Comparison of ENCODE assay signal across 27 cellular contexts in genomic region chrX:125673758-125674157, GRCh38.
"Had no signal": no experiment of that assay in that cellular context is flagged by ENCODE, and none has a peak within 500 bp of the region (broad histone marks: within the 10 kb centered on the region; RNA-seq: fewer than 3 reads in every experiment).

No MANE protein-coding gene starts in this region.

- H3K27ac ChIP-seq: colonic mucosa, epithelial cell of prostate, esophagus squamous epithelium, gastrocnemius medialis, heart right ventricle, left ventricle myocardium inferior, lower lobe of right lung had no signal

- H3K4me3 ChIP-seq: colonic mucosa, esophagus squamous epithelium, gastrocnemius medialis, heart right ventricle, left ventricle myocardium inferior, lower lobe of right lung, mucosa of descending colon had no signal

- H3K4me1 Mint-ChIP-seq: endodermal cell, mesothelial cell of epicardium, naive B cell had no signal

- H3K27me3 ChIP-seq: colonic mucosa, esophagus squamous epithelium, gastrocnemius medialis, heart right ventricle had no signal

- H3K36me3 ChIP-seq: colonic mucosa, esophagus squamous epithelium, gastrocnemius medialis, heart right ventricle, left ventricle myocardium inferior, lower lobe of right lung had no signal

- H3K27me3 Mint-ChIP-seq: dendritic cell treated with granulocyte-macrophage colony-stimulating factor and Interleukin-4, amounts not matched to agents 40 ng/mL and 50 ng/mL, for 4 days; effector memory CD8-positive, alpha-beta T cell; naive B cell had no signal

- ATAC-seq: effector memory CD8-positive, alpha-beta T cell; esophagus mucosa; gastrocnemius medialis; heart right ventricle; left cardiac atrium; lower lobe of right lung; mucosa of descending colon had no signal

- H3K9me3 ChIP-seq: colonic mucosa, esophagus squamous epithelium, gastrocnemius medialis, left ventricle myocardium inferior, lower lobe of right lung had no signal

- H3K36me3 Mint-ChIP-seq: naive B cell had no signal

- H3K4me3 Mint-ChIP-seq: dendritic cell treated with granulocyte-macrophage colony-stimulating factor and Interleukin-4, amounts not matched to agents 40 ng/mL and 50 ng/mL, for 4 days; effector memory CD8-positive, alpha-beta T cell; endodermal cell; mesothelial cell of epicardium; naive B cell had no signal

- FAIRE-seq: endometrium, islet of Langerhans, keratinocyte had no signal

- H3K27ac Mint-ChIP-seq: dendritic cell treated with granulocyte-macrophage colony-stimulating factor and Interleukin-4, amounts not matched to agents 40 ng/mL and 50 ng/mL, for 4 days; effector memory CD8-positive, alpha-beta T cell; endodermal cell; mesothelial cell of epicardium; naive B cell had no signal

- DNase-seq: colonic mucosa; cortex of kidney; effector CD8-positive, alpha-beta T cell; effector memory CD8-positive, alpha-beta T cell; endodermal cell; erythroblast; esophagus squamous epithelium; foreskin fibroblast; foreskin melanocyte; gastrocnemius medialis; glutamatergic neuron; head of caudate nucleus; heart right ventricle; hippocampal formation; left cardiac atrium; left ventricle myocardium inferior; lower lobe of right lung; mesenchymal stem cell; mucosa of descending colon; naive B cell had no signal

- H3K4me1 ChIP-seq: colonic mucosa, esophagus squamous epithelium, gastrocnemius medialis, heart right ventricle, left ventricle myocardium inferior, lower lobe of right lung had no signal
